Comparison of ENCODE assay signal across 17 cellular contexts in genomic region chr1:96660503-96660902, GRCh38.
DNase-seq lines count a peak whose midpoint lies in the region; ATAC-seq lines count a peak whose summit lies in the region.
"Had no signal": no experiment of that assay in that cellular context is flagged by ENCODE, and none has a peak within 500 bp of the region (broad histone marks: within the 10 kb centered on the region; RNA-seq: fewer than 3 reads in every experiment).

No MANE protein-coding gene starts in this region.

- no peaks in the 10 kb centered on the region for H3K9me3 ChIP-seq in SJCRH30 (replicated peaks)

- H3K27me3 ChIP-seq in SJCRH30 = no peaks in the 10 kb centered on the region

- ATAC-seq in GM18907 (IDR thresholded peaks at IDR 0.05; ENCODE audit: unreplicated experiment) = no peak
- ATAC-seq: esophagus mucosa, HCT116, psoas muscle had no signal

- H3K27ac ChIP-seq in SJCRH30 = no peak overlapping the region
- H3K27ac ChIP-seq: psoas muscle had no signal

- no peaks in the 10 kb centered on the region for H3K4me1 ChIP-seq in SJCRH30
- H3K4me1 ChIP-seq: psoas muscle had no signal

- DNase-seq in ELR (ENCODE audit: low read depth) (peak; percentile 68), RKO (ENCODE audit: low spot score) (peak; percentile 3), fibroblast of gingiva (ENCODE audit: low read depth) (peak; percentile 50), renal cortical epithelial cell (ENCODE audit: low read depth) (peak; percentile 16), KBM-7 (no peak), SJCRH30 (no peak)
- DNase-seq: activated CD4-positive, alpha-beta T cell treated with anti-CD3 and anti-CD28 coated beads, Interleukin-2, amount 10 ng/mL, durations not matched to agents 7 days and 5 days; activated naive CD4-positive, alpha-beta T cell treated with anti-CD3 and anti-CD28 coated beads, Interleukin-2, amount 10 ng/mL, durations not matched to agents 7 days and 5 days; DMS 273 treated with DMSO at 0.1 percent for 48 hours; hypothalamus; midbrain; MV-4-11; psoas muscle; stimulated activated CD8-positive, alpha-beta memory T cell treated with anti-CD3 and anti-CD28 coated beads, Interleukin-4, amount 100 ng/mL, for 48 hours had no signal

- in situ Hi-C loops in KBM-7 (cut with MboI; ENCODE audit: low pct_unique_long_range_greater_than_20kb, low sequenced_read_pairs) = no loop called here

- H3K36me3 ChIP-seq in SJCRH30 = no peaks in the 10 kb centered on the region

- H3K4me3 ChIP-seq in SJCRH30 = no peak overlapping the region
- H3K4me3 ChIP-seq: psoas muscle had no signal

Comparison
In these comparisons a context has a peak if more than half of its experiments do, and no peak if none do; other contexts are left out.
1. DNase-seq: peak in ELR (single experiment), RKO (single experiment), fibroblast of gingiva (single experiment) and renal cortical epithelial cell (single experiment); none in KBM-7 (single experiment) and SJCRH30 (0 of 2).